In genomic region chr7:42110333-42110732, GRCh38 we compare ENCODE assay signal across 33 cellular contexts.
"Had no signal": no experiment of that assay in that cellular context is flagged by ENCODE, and none has a peak within 500 bp of the region (broad histone marks: within the 10 kb centered on the region; RNA-seq: fewer than 3 reads in every experiment).

No MANE protein-coding gene starts in this region.

- H3K36me3 Mint-ChIP-seq: activated CD4-positive, alpha-beta memory T cell treated with anti-CD3 and anti-CD28 coated beads for 36 hours; activated naive CD4-positive, alpha-beta T cell treated with anti-CD3 and anti-CD28 coated beads, Interleukin-2, amount 50 U/mL, for 72 hours; activated naive CD8-positive, alpha-beta T cell treated with anti-CD3 and anti-CD28 coated beads for 36 hours had no signal

- H3K27ac Mint-ChIP-seq: activated B cell treated with CpG ODN at 0.5 μM for 24 hours; activated CD4-positive, alpha-beta memory T cell treated with anti-CD3 and anti-CD28 coated beads for 36 hours; activated CD4-positive, alpha-beta T cell treated with anti-CD3 and anti-CD28 coated beads, Interleukin-2, amount 10 ng/mL, durations not matched to agents 24 days and 14 days; activated CD8-positive, alpha-beta T cell treated with anti-CD3 and anti-CD28 coated beads for 36 hours; activated naive CD4-positive, alpha-beta T cell treated with anti-CD3 and anti-CD28 coated beads for 36 hours; activated naive CD4-positive, alpha-beta T cell treated with anti-CD3 and anti-CD28 coated beads, Interleukin-2, amount 50 U/mL, for 72 hours; activated naive CD8-positive, alpha-beta T cell treated with anti-CD3 and anti-CD28 coated beads for 36 hours; activated T-cell treated with anti-CD3 and anti-CD28 coated beads, Interleukin-2, amount 50 U/mL, for 72 hours; activated T-helper 1 cell treated with anti-CD3 and anti-CD28 coated beads, Interleukin-12 subunit alpha, Interleukin-12 subunit beta, Interleukin-2, Interleukin-4 antibody, amounts not matched to agents 30 ng/mL and 10 ng/mL and 1 ng/mL, durations not matched to agents 14 hours and 24 hours and 36 hours; activated T-helper 17 cell treated with anti-CD3 and anti-CD28 coated beads, Interleukin-2, amount 50 U/mL, for 72 hours; T-helper 1 cell treated with Interleukin-12 subunit alpha and Interleukin-12 subunit beta and Interleukin-4 antibody, amounts not matched to agents 30 μg/mL and 1 μg/mL, for 36 hours; T-helper 2 cell treated with Interferon-gamma antibody and Interleukin-4, amounts not matched to agents 5 μg/mL and 100 μg/mL, for 36 hours had no signal

- H3K9me3 Mint-ChIP-seq: activated B cell treated with CpG ODN at 0.5 μM for 24 hours; activated CD4-positive, alpha-beta memory T cell treated with anti-CD3 and anti-CD28 coated beads for 36 hours; activated CD4-positive, alpha-beta T cell treated with anti-CD3 and anti-CD28 coated beads, Interleukin-2, amount 10 ng/mL, durations not matched to agents 24 days and 14 days; activated CD8-positive, alpha-beta T cell treated with anti-CD3 and anti-CD28 coated beads for 36 hours; activated naive CD4-positive, alpha-beta T cell treated with anti-CD3 and anti-CD28 coated beads for 36 hours; activated naive CD8-positive, alpha-beta T cell treated with anti-CD3 and anti-CD28 coated beads for 36 hours; activated T-cell treated with anti-CD3 and anti-CD28 coated beads, Interleukin-2, amount 50 U/mL, for 4 hours; activated T-cell treated with anti-CD3 and anti-CD28 coated beads, Interleukin-2, amount 50 U/mL, for 72 hours; activated T-helper 1 cell treated with anti-CD3 and anti-CD28 coated beads, Interleukin-12 subunit alpha, Interleukin-12 subunit beta, Interleukin-2, Interleukin-4 antibody, amounts not matched to agents 30 ng/mL and 10 ng/mL and 1 ng/mL, durations not matched to agents 14 hours and 24 hours and 36 hours; activated T-helper 17 cell treated with anti-CD3 and anti-CD28 coated beads, Interleukin-2, amount 50 U/mL, for 72 hours; T-helper 1 cell treated with Interleukin-12 subunit alpha and Interleukin-12 subunit beta and Interleukin-4 antibody, amounts not matched to agents 30 μg/mL and 1 μg/mL, for 36 hours; T-helper 2 cell treated with Interferon-gamma antibody and Interleukin-4, amounts not matched to agents 5 μg/mL and 100 μg/mL, for 36 hours had no signal

- H3K4me1 Mint-ChIP-seq: activated B cell treated with CpG ODN at 0.5 μM for 24 hours; activated CD4-positive, alpha-beta T cell treated with anti-CD3 and anti-CD28 coated beads, Interleukin-2, amount 10 ng/mL, durations not matched to agents 24 days and 14 days; activated naive CD8-positive, alpha-beta T cell treated with anti-CD3 and anti-CD28 coated beads for 36 hours; activated T-helper 17 cell treated with anti-CD3 and anti-CD28 coated beads, Interleukin-2, amount 50 U/mL, for 72 hours had no signal

- DNase-seq: activated B cell treated with CpG ODN at 0.5 μM for 24 hours; activated CD4-positive, alpha-beta memory T cell treated with anti-CD3 and anti-CD28 coated beads for 36 hours; activated CD4-positive, alpha-beta T cell treated with anti-CD3 and anti-CD28 coated beads for 4 hours; activated CD4-positive, alpha-beta T cell treated with anti-CD3 and anti-CD28 coated beads, Interleukin-2, amount 10 ng/mL, durations not matched to agents 24 days and 14 days; activated CD4-positive, alpha-beta T cell treated with anti-CD3 and anti-CD28 coated beads, Interleukin-2, amount 50 U/mL, for 1 hour; activated CD4-positive, alpha-beta T cell treated with anti-CD3 and anti-CD28 coated beads, Interleukin-2, amount 50 U/mL, for 4 hours; activated CD4-positive, CD25-positive, alpha-beta regulatory T cell treated with anti-CD3 and anti-CD28 coated beads, Interleukin-2, amount 50 U/mL, for 72 hours; activated CD8-positive, alpha-beta memory T cell treated with anti-CD3 and anti-CD28 coated beads, Interleukin-2, amount 50 U/mL, for 4 hours; activated CD8-positive, alpha-beta T cell treated with anti-CD3 and anti-CD28 coated beads for 36 hours; activated effector memory CD4-positive, alpha-beta T cell treated with anti-CD3 and anti-CD28 coated beads, Interleukin-2, amount 50 U/mL, for 16 hours; activated gamma-delta T cell treated with Interleukin-2 at 50 U/mL for 16 hours; activated naive CD4-positive, alpha-beta T cell; activated naive CD4-positive, alpha-beta T cell treated with anti-CD3 and anti-CD28 coated beads for 36 hours; activated naive CD4-positive, alpha-beta T cell treated with anti-CD3 and anti-CD28 coated beads, Interleukin-2, amount 50 U/mL, for 16 hours; activated naive CD8-positive, alpha-beta T cell treated with anti-CD3 and anti-CD28 coated beads for 36 hours; activated T-cell treated with anti-CD3 and anti-CD28 coated beads for 4 hours; activated T-cell treated with anti-CD3 and anti-CD28 coated beads, Interleukin-2, amount 50 U/mL, for 1 hour; activated T-cell treated with anti-CD3 and anti-CD28 coated beads, Interleukin-2, amount 50 U/mL, for 4 hours; activated T-cell treated with anti-CD3 and anti-CD28 coated beads, Interleukin-2, amount 50 U/mL, for 72 hours; adrenal gland; amniotic stem cell; aorta; body of pancreas; brain microvascular endothelial cell; central memory CD4-positive, alpha-beta T cell; T-helper 1 cell; T-helper 2 cell; T-helper 9 cell had no signal

- ATAC-seq: activated CD8-positive, alpha-beta T cell treated with anti-CD3 and anti-CD28 coated beads for 36 hours; activated naive CD4-positive, alpha-beta T cell treated with anti-CD3 and anti-CD28 coated beads, Interleukin-2, amount 50 U/mL, for 72 hours; activated T-cell treated with anti-CD3 and anti-CD28 coated beads, Interleukin-2, amount 50 U/mL, for 4 hours; activated T-cell treated with anti-CD3 and anti-CD28 coated beads, Interleukin-2, amount 50 U/mL, for 72 hours; activated T-helper 17 cell treated with anti-CD3 and anti-CD28 coated beads, Interleukin-2, amount 50 U/mL, for 72 hours; body of pancreas had no signal

- H3K27me3 Mint-ChIP-seq: activated CD4-positive, alpha-beta memory T cell treated with anti-CD3 and anti-CD28 coated beads for 36 hours had no signal

- H3K4me3 Mint-ChIP-seq: activated B cell treated with CpG ODN at 0.5 μM for 24 hours; activated CD4-positive, alpha-beta memory T cell treated with anti-CD3 and anti-CD28 coated beads for 36 hours; activated CD4-positive, alpha-beta T cell treated with anti-CD3 and anti-CD28 coated beads, Interleukin-2, amount 10 ng/mL, durations not matched to agents 24 days and 14 days; activated CD8-positive, alpha-beta T cell treated with anti-CD3 and anti-CD28 coated beads for 36 hours; activated naive CD4-positive, alpha-beta T cell treated with anti-CD3 and anti-CD28 coated beads for 36 hours; activated naive CD8-positive, alpha-beta T cell treated with anti-CD3 and anti-CD28 coated beads for 36 hours; activated T-cell treated with anti-CD3 and anti-CD28 coated beads, Interleukin-2, amount 50 U/mL, for 4 hours; activated T-cell treated with anti-CD3 and anti-CD28 coated beads, Interleukin-2, amount 50 U/mL, for 72 hours; activated T-helper 1 cell treated with anti-CD3 and anti-CD28 coated beads, Interleukin-12 subunit alpha, Interleukin-12 subunit beta, Interleukin-2, Interleukin-4 antibody, amounts not matched to agents 30 ng/mL and 10 ng/mL and 1 ng/mL, durations not matched to agents 14 hours and 24 hours and 36 hours; activated T-helper 17 cell treated with anti-CD3 and anti-CD28 coated beads, Interleukin-2, amount 50 U/mL, for 72 hours; T-helper 1 cell treated with Interleukin-12 subunit alpha and Interleukin-12 subunit beta and Interleukin-4 antibody, amounts not matched to agents 30 μg/mL and 1 μg/mL, for 36 hours; T-helper 2 cell treated with Interferon-gamma antibody and Interleukin-4, amounts not matched to agents 5 μg/mL and 100 μg/mL, for 36 hours had no signal
